8 cellular contexts compared by ENCODE assay signal in genomic region chr3:18295171-18295920, GRCh38.
DNase-seq lines count a peak whose midpoint lies in the region; ATAC-seq and TF ChIP-seq lines count a peak whose summit lies in the region.

No MANE protein-coding gene starts in this region.

- peak; percentile 96 for ATAC-seq in GM18861 (IDR thresholded peaks at IDR 0.05; ENCODE audit: unreplicated experiment)
- peak; percentile 95 for ATAC-seq in HG02938 (IDR thresholded peaks at IDR 0.05; ENCODE audit: unreplicated experiment)

- no peaks in the 10 kb centered on the region for H3K27me3 ChIP-seq in BJ (ENCODE audit: control insufficient read depth, insufficient read depth, low read length)
- H3K27me3 ChIP-seq in brain microvascular endothelial cell (replicated peaks), result no peaks in the 10 kb centered on the region

- H3K4me3 ChIP-seq in BJ (ENCODE audit: low read depth, low read length) (no peak overlapping the region), brain microvascular endothelial cell (ENCODE audit: low read depth, low read length) (no peak overlapping the region)

- no peak overlapping the region for H3K27ac ChIP-seq in brain microvascular endothelial cell

- POLR2A ChIA-PET in BJ (lab: Charles Lee), result no interaction called here

- TF ChIP-seq CTCF in BJ (IDR thresholded peaks at IDR 0.05; ENCODE audit: insufficient read depth, low read depth, low read length) (peak; percentile 64), brain microvascular endothelial cell (IDR thresholded peaks at IDR 0.05; ENCODE audit: low read depth, low read length, missing control alignments) (peak; percentile 91)

- CTCF ChIA-PET in BJ (lab: Yijun Ruan, JAX), result interaction anchor here (0.9 to 2.3 kb wide), 3 partner anchors 11 to 316 kb away, joined by 3 to 7 read pairs (median 4); no protein-coding TSS in a partner anchor

- DNase-seq in BJ (ENCODE audit: low read depth) (peak; percentile 19), NCI-H526 treated with DMSO at 0.1 percent for 48 hours (lab: John Stamatoyannopoulos, UW) (peak; percentile 15), brain microvascular endothelial cell (peak; percentile 76), mucosa of gallbladder (ENCODE audit: low spot score) (peak; percentile 33), NCI-H345 (lab: John Stamatoyannopoulos, UW) (no peak)
- DNase-seq in stimulated activated naive CD4-positive, alpha-beta T cell treated with Interleukin-2 at 50 U/mL for 16 hours (lab: John Stamatoyannopoulos, UW), result no peak

- no peaks in the 10 kb centered on the region for H3K36me3 ChIP-seq in BJ (ENCODE audit: control insufficient read depth, insufficient read depth, low read length)
- no peaks in the 10 kb centered on the region for H3K36me3 ChIP-seq in brain microvascular endothelial cell (replicated peaks)

- in situ Hi-C loops in brain microvascular endothelial cell (cut with HindIII; ENCODE audit: low pct_ligation_motif_present, low sequenced_read_pairs), result no loop called here

Comparison
In these comparisons a context has a peak if more than half of its experiments do, and no peak if none do; other contexts are left out.
1. DNase-seq: peak in BJ (single experiment), NCI-H526 treated with DMSO at 0.1 percent for 48 hours (single experiment), brain microvascular endothelial cell (single experiment) and mucosa of gallbladder (single experiment); none in stimulated activated naive CD4-positive, alpha-beta T cell treated with Interleukin-2 at 50 U/mL for 16 hours (single experiment) and NCI-H345 (single experiment).